In the genomic region with DNA sequence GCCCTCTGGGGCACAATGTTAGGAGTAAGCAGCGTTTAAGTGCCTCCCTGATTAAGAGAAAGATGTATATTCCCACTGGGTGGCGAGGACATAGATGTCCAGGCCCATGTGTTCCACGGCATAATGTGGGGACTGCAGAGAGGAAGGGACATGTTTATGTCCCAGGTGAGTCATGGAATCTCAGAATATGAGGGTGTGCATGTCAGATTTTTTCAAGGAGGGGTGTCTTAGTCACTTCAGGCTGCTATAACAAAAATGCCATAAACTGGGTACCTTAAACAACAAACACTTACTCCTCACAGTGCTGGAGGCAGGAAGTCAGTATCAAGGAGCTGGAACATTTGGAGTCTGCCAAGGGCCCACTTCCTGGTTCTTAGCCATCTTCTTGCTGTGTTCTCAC, we compare ENCODE assay signal across 18 cellular contexts. TPM values are rescaled to one million over a fixed set of nuclear protein-coding genes. Genes with fewer than 3 reads are reported as not detected.
DNase-seq lines count a peak whose midpoint lies in the region; ATAC-seq and TF ChIP-seq lines count a peak whose summit lies in the region.
"Had no signal": no experiment of that assay in that cellular context is flagged by ENCODE, and none has a peak within 500 bp of the region (broad histone marks: within the 10 kb centered on the region; RNA-seq: fewer than 3 reads in every experiment).

No MANE protein-coding gene starts in this region.

- in situ Hi-C loops in mammary epithelial cell (cut with MboI; ENCODE audit: low sequenced_read_pairs in 2 of 2), result loop anchor here in 1 of 2 donors (10.0 kb wide), 1 partner anchor 51 kb away; the partner anchor contains the start of gene BCR

- no peaks in the 10 kb centered on the region for H4K20me1 ChIP-seq in mammary epithelial cell (ENCODE audit: insufficient read depth, low read length)

- intact Hi-C loops in Caco-2 (cut with micrococcal nuclease; ENCODE audit: unreplicated experiment) (no loop called here), mammary epithelial cell (cut with micrococcal nuclease) (no loop called here)
- intact Hi-C loops in naive thymus-derived CD4-positive, alpha-beta T cell (cut with micrococcal nuclease), result no loop called here

- H3K27me3 Mint-ChIP-seq in activated naive CD4-positive, alpha-beta T cell treated with anti-CD3 and anti-CD28 coated beads, Interleukin-2, amount 50 U/mL, for 24 hours, result no peaks in the 10 kb centered on the region
- H3K27me3 Mint-ChIP-seq in Caco-2 (ENCODE audit: insufficient read depth, unreplicated experiment), result no peaks in the 10 kb centered on the region
- no peaks in the 10 kb centered on the region for H3K27me3 Mint-ChIP-seq in activated naive CD8-positive, alpha-beta T cell
- no peaks in the 10 kb centered on the region for H3K27me3 Mint-ChIP-seq in naive thymus-derived CD4-positive, alpha-beta T cell
- H3K27me3 Mint-ChIP-seq: B cell had no signal

- CTCF ChIA-PET in Caco-2 (lab: Charles Lee) (no interaction called here), mammary epithelial cell (lab: Charles Lee; ENCODE audit: low non-redundant PET) (no interaction called here)
- CTCF ChIA-PET in naive thymus-derived CD4-positive, alpha-beta T cell (lab: Charles Lee), result interaction anchor here (0.8 kb wide), 1 partner anchor 8 kb away, joined by 3 read pairs; no protein-coding TSS in a partner anchor

- TF ChIP-seq CTCF in Caco-2 (IDR thresholded peaks at IDR 0.05; ENCODE audit: insufficient read depth in 1 of 2, low read depth in 1 of 2, low read length in 1 of 2, severe bottlenecking in 1 of 2, unreplicated experiment in 1 of 2) (no peak), mammary epithelial cell (conservative IDR thresholded peaks at IDR 0.05 in 1 of 2, IDR thresholded peaks at IDR 0.05 in 1 of 2; ENCODE audit: extremely low read depth in 1 of 2, insufficient read depth in 1 of 2, low read depth in 1 of 2, low read length in 2 of 2) (no peak)

- 100% methylated on average over 3 of the region's 3 CpGs for WGBS in mammary epithelial cell (ENCODE audit: low coverage, missing lambda C conversion rate)

- H3K4me3 ChIP-seq in Caco-2 (ENCODE audit: low read depth, low read length) (no peak overlapping the region), mammary epithelial cell (replicated peaks in 1 of 3; ENCODE audit: insufficient read depth in 1 of 3, low read depth in 2 of 3, low read length in 3 of 3) (no peak overlapping the region)
- no peak overlapping the region for H3K4me3 ChIP-seq in naive thymus-derived CD4-positive, alpha-beta T cell (ENCODE audit: low read length)
- H3K4me3 ChIP-seq: suprapubic skin had no signal

- peaks cover 7% of the 10 kb centered on the region for H3K36me3 Mint-ChIP-seq in activated naive CD4-positive, alpha-beta T cell treated with anti-CD3 and anti-CD28 coated beads, Interleukin-2, amount 50 U/mL, for 24 hours
- H3K36me3 Mint-ChIP-seq in Caco-2 (ENCODE audit: insufficient read depth, unreplicated experiment), result peaks cover 42% of the 10 kb centered on the region
- H3K36me3 Mint-ChIP-seq in activated naive CD8-positive, alpha-beta T cell, result peaks cover 4% of the 10 kb centered on the region
- peaks cover 0 to 22% (median 9%) of the 10 kb centered on the region in 5 donors for H3K36me3 Mint-ChIP-seq in naive thymus-derived CD4-positive, alpha-beta T cell

- dilution Hi-C loops in mammary epithelial cell (cut with HindIII; ENCODE audit: low sequenced_read_pairs), result no loop called here

- H3K9me3 ChIP-seq in Caco-2, result no peaks in the 10 kb centered on the region
- H3K9me3 ChIP-seq in naive thymus-derived CD4-positive, alpha-beta T cell (ENCODE audit: control insufficient read depth in 2 of 3, low read length in 3 of 3), result no peaks in the 10 kb centered on the region
- H3K9me3 ChIP-seq in mammary epithelial cell (replicated peaks; ENCODE audit: insufficient read depth, low read length), result no peaks in the 10 kb centered on the region
- H3K9me3 ChIP-seq: suprapubic skin had no signal

- POLR2A ChIA-PET in Caco-2 (lab: Charles Lee), result no interaction called here
- POLR2A ChIA-PET in naive thymus-derived CD4-positive, alpha-beta T cell (lab: Charles Lee), result interaction anchor here (0.6 to 3.0 kb wide), 2 partner anchors 9 to 464 kb away, joined by 3 to 12 read pairs; no protein-coding TSS in a partner anchor

- no peaks in the 10 kb centered on the region for H3K27me3 ChIP-seq in Caco-2 (replicated peaks; ENCODE audit: control insufficient read depth, insufficient read depth, low read length)
- no peaks in the 10 kb centered on the region for H3K27me3 ChIP-seq in naive thymus-derived CD4-positive, alpha-beta T cell (ENCODE audit: control insufficient read depth in 2 of 2, insufficient read depth in 2 of 2, low read length in 2 of 2)
- no peaks in the 10 kb centered on the region for H3K27me3 ChIP-seq in mammary epithelial cell (ENCODE audit: insufficient read depth, low read length)
- H3K27me3 ChIP-seq: suprapubic skin had no signal

- H3K4me3 Mint-ChIP-seq in activated naive CD4-positive, alpha-beta T cell treated with anti-CD3 and anti-CD28 coated beads, Interleukin-2, amount 50 U/mL, for 24 hours, result no peak overlapping the region
- H3K4me3 Mint-ChIP-seq in Caco-2 (ENCODE audit: unreplicated experiment), result no peak overlapping the region
- H3K4me3 Mint-ChIP-seq in activated naive CD8-positive, alpha-beta T cell, result no peak overlapping the region
- H3K4me3 Mint-ChIP-seq in naive thymus-derived CD4-positive, alpha-beta T cell, result peak overlapping the region in 5 of 10 donors; percentile 13 to 34 (median 31)
- H3K4me3 Mint-ChIP-seq: B cell had no signal

- H3K27ac Mint-ChIP-seq in activated naive CD4-positive, alpha-beta T cell treated with anti-CD3 and anti-CD28 coated beads, Interleukin-2, amount 50 U/mL, for 24 hours, result peak overlapping the region; percentile 74
- H3K27ac Mint-ChIP-seq in Caco-2 (ENCODE audit: unreplicated experiment), result peak overlapping the region; percentile 35
- H3K27ac Mint-ChIP-seq in activated naive CD8-positive, alpha-beta T cell, result peak overlapping the region; percentile 64
- H3K27ac Mint-ChIP-seq in naive thymus-derived CD4-positive, alpha-beta T cell, result peak overlapping the region in 8 of 9 donors; percentile 43 to 85 (median 74)
- H3K27ac Mint-ChIP-seq: B cell had no signal

- H2AFZ ChIP-seq in mammary epithelial cell (ENCODE audit: low read depth, low read length), result no peak overlapping the region

- DNase-seq in activated naive CD4-positive, alpha-beta T cell treated with Interleukin-2 at 50 U/mL for 16 hours, result no peak
- no peak for DNase-seq in Caco-2
- no peak for DNase-seq in naive thymus-derived CD4-positive, alpha-beta T cell
- DNase-seq in occipital lobe (lab: John Stamatoyannopoulos, UW), result no peak
- DNase-seq in mammary epithelial cell, result no peak
- DNase-seq: Calu3; DMS79 treated with DMSO at 0.1 percent for 48 hours; Kasumi-1; NCI-H146; stimulated activated CD4-positive, alpha-beta T cell treated with anti-CD3 and anti-CD28 coated beads, Interleukin-4, amount 100 ng/mL, for 1 hour had no signal

- H3K27ac ChIP-seq in naive thymus-derived CD4-positive, alpha-beta T cell (ENCODE audit: low read depth, low read length), result no peak overlapping the region
- H3K27ac ChIP-seq in mammary epithelial cell (ENCODE audit: insufficient read depth, low read depth, low read length), result no peak overlapping the region
- H3K27ac ChIP-seq: epithelial cell of prostate, suprapubic skin had no signal

- BruUV-seq in Caco-2 (replicated peaks; lab: Mats Ljungman, UMichigan), result no TSS peak
- BruUV-seq in mammary epithelial cell (replicated peaks; lab: Mats Ljungman, UMichigan), result no TSS peak

- peaks cover 76% of the 10 kb centered on the region for H3K4me1 Mint-ChIP-seq in activated naive CD4-positive, alpha-beta T cell treated with anti-CD3 and anti-CD28 coated beads, Interleukin-2, amount 50 U/mL, for 24 hours
- H3K4me1 Mint-ChIP-seq in Caco-2 (ENCODE audit: low read depth, unreplicated experiment), result peaks cover 8% of the 10 kb centered on the region
- peaks cover 51% of the 10 kb centered on the region for H3K4me1 Mint-ChIP-seq in activated naive CD8-positive, alpha-beta T cell (ENCODE audit: low read depth)
- H3K4me1 Mint-ChIP-seq in naive thymus-derived CD4-positive, alpha-beta T cell, result peaks cover 37 to 91% (median 75%) of the 10 kb centered on the region in 7 donors

- H3K36me3 ChIP-seq in Caco-2 (ENCODE audit: control insufficient read depth, insufficient read depth, low read length), result peaks cover 4% of the 10 kb centered on the region
- H3K36me3 ChIP-seq in naive thymus-derived CD4-positive, alpha-beta T cell (ENCODE audit: control insufficient read depth in 2 of 3, insufficient read depth in 3 of 3, low read length in 3 of 3), result peaks cover 0 to 4% (median 0%) of the 10 kb centered on the region in 3 experiments
- no peaks in the 10 kb centered on the region for H3K36me3 ChIP-seq in mammary epithelial cell (ENCODE audit: insufficient read depth, low read length)
- H3K36me3 ChIP-seq: suprapubic skin had no signal

- H3K79me2 ChIP-seq in mammary epithelial cell (ENCODE audit: insufficient read depth, low read length), result peaks cover 95% of the 10 kb centered on the region

- H3K4me1 ChIP-seq in Caco-2 (peaks cover 6% of the 10 kb centered on the region; the same call in 1 of the 2 replicates), mammary epithelial cell (ENCODE audit: insufficient read depth, low read length) (no peaks in the 10 kb centered on the region)
- H3K4me1 ChIP-seq in naive thymus-derived CD4-positive, alpha-beta T cell (ENCODE audit: control insufficient read depth in 2 of 2, insufficient read depth in 2 of 2, low read length in 2 of 2), result peaks cover 12 to 49% of the 10 kb centered on the region in 2 donors

- no peak overlapping the region for H3K9ac ChIP-seq in mammary epithelial cell (ENCODE audit: insufficient read depth, low read length)

- no peak overlapping the region for H3K4me2 ChIP-seq in mammary epithelial cell (ENCODE audit: insufficient read depth, low read depth, low read length)

- no peaks in the 10 kb centered on the region for H3K9me3 Mint-ChIP-seq in activated naive CD4-positive, alpha-beta T cell treated with anti-CD3 and anti-CD28 coated beads, Interleukin-2, amount 50 U/mL, for 24 hours
- H3K9me3 Mint-ChIP-seq in Caco-2 (ENCODE audit: unreplicated experiment), result no peaks in the 10 kb centered on the region
- no peaks in the 10 kb centered on the region for H3K9me3 Mint-ChIP-seq in activated naive CD8-positive, alpha-beta T cell (ENCODE audit: low read depth)
- H3K9me3 Mint-ChIP-seq in naive thymus-derived CD4-positive, alpha-beta T cell, result peaks cover 0 to 7% (median 0%) of the 10 kb centered on the region in 11 donors

- ATAC-seq in naive thymus-derived CD4-positive, alpha-beta T cell, result no peak
- no peak for ATAC-seq in GM21619 (IDR thresholded peaks at IDR 0.05; ENCODE audit: unreplicated experiment)
- ATAC-seq: HCT116, right cardiac atrium had no signal

RNA-seq across cellular contexts. Expression of gene BCR, which starts 55.1 kb away (rescaled TPM):
- total RNA-seq in Caco-2 (2022), result 74.1 and 87.4 TPM in 2 replicates
- total RNA-seq in naive thymus-derived CD4-positive, alpha-beta T cell, result 100 to 1,000 TPM in 1 of 5 experiments, 10 to 100 TPM in 4; 56.2 to 103 (median 94.3) TPM
- 10 to 100 TPM in 1 of 2 donors, 1 to 10 TPM in 1; 6.1 to 19.1 TPM for polyA plus RNA-seq in naive thymus-derived CD4-positive, alpha-beta T cell
- total RNA-seq in occipital lobe, result 53.2 TPM
- total RNA-seq in mammary epithelial cell, result 10 to 100 TPM; 67.7 to 69.7 TPM
- polyA plus RNA-seq in mammary epithelial cell, result 59.1 TPM
- 235 TPM for polyA minus RNA-seq in mammary epithelial cell
